Comparison of ENCODE assay signal across 10 cellular contexts in the genomic region with DNA sequence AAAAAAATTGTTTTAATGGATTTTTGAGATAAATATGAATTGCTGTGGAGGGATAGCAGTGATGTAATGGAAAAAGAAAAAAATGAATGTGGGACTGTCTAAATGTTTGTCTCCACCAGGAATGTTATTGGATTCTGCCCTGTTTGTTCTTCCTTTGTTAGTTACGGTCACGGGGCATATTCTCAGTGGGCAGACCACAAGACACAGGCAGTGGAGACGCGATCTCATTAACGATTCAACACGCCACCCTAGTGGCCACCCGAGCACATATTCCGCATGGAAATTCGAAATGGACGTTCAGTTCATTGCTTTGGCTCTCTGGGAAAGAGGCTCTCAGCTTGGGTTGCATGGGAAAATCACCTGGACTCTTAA.
DNase-seq lines count a peak whose midpoint lies in the region; ATAC-seq and TF ChIP-seq lines count a peak whose summit lies in the region.
"Had no signal": no experiment of that assay in that cellular context is flagged by ENCODE, and none has a peak within 500 bp of the region (broad histone marks: within the 10 kb centered on the region; RNA-seq: fewer than 3 reads in every experiment).

No MANE protein-coding gene starts in this region.

- in situ Hi-C loops in GM13977 (cut with MboI; ENCODE audit: low pct_unique_long_range_greater_than_20kb, low sequenced_read_pairs, unreplicated experiment): no loop called here

- no peak for ATAC-seq in HG03432 (IDR thresholded peaks at IDR 0.05; ENCODE audit: unreplicated experiment)
- no peak for ATAC-seq in activated CD4-positive, CD25-positive, alpha-beta regulatory T cell treated with anti-CD3 and anti-CD28 coated beads, Interleukin-2, amount 50 U/mL, for 24 hours

- no peak for TF ChIP-seq CTCF in GM13977 (IDR thresholded peaks at IDR 0.05; ENCODE audit: extremely low read depth, insufficient read depth, missing control alignments)

- DNase-seq in DMS79 treated with DMSO at 0.1 percent for 48 hours (lab: John Stamatoyannopoulos, UW): peak; percentile 83
- DNase-seq in NCI-H2227 treated with DMSO at 0.1 percent for 48 hours (lab: John Stamatoyannopoulos, UW): peak; percentile 44
- DNase-seq in fibroblast of peridontal ligament (ENCODE audit: extremely low read depth): peak; percentile 38
- peak; percentile 33 for DNase-seq in occipital lobe (lab: John Stamatoyannopoulos, UW)
- no peak for DNase-seq in GM13977 (ENCODE audit: low spot score)
- no peak for DNase-seq in dedifferentiated amniotic fluid mesenchymal stem cell (ENCODE audit: extremely low spot score)
- DNase-seq: SIG-M5, thyroid gland had no signal

Comparison
In these comparisons a context has a peak if more than half of its experiments do, and no peak if none do; other contexts are left out.
1. DNase-seq: peak in DMS79 treated with DMSO at 0.1 percent for 48 hours (single experiment), NCI-H2227 treated with DMSO at 0.1 percent for 48 hours (single experiment), fibroblast of peridontal ligament (single experiment) and occipital lobe (single experiment); none in GM13977 (single experiment) and dedifferentiated amniotic fluid mesenchymal stem cell (single experiment).